In genomic region chr6:32941412-32941784, GRCh38 we compare ENCODE assay signal across 8 cellular contexts. TPM values are rescaled to one million over a fixed set of nuclear protein-coding genes. Genes with fewer than 3 reads are reported as not detected.
DNase-seq lines count a peak whose midpoint lies in the region; ATAC-seq, FAIRE-seq and TF ChIP-seq lines count a peak whose summit lies in the region.

No MANE protein-coding gene starts in this region.

- no peak for FAIRE-seq in frontal cortex (lab: Jason Lieb, UNC)

- H3K27me3 ChIP-seq in right lobe of liver (no peaks in the 10 kb centered on the region), vagina (no peaks in the 10 kb centered on the region)

- H3K4me1 ChIP-seq in right lobe of liver (peaks cover 0 to 10% (median 0%) of the 10 kb centered on the region in 4 donors), vagina (no peaks in the 10 kb centered on the region)

- H3K36me3 ChIP-seq in right lobe of liver = no peaks in the 10 kb centered on the region
- no peaks in the 10 kb centered on the region for H3K36me3 ChIP-seq in vagina

- H3K9me3 ChIP-seq in right lobe of liver (no peaks in the 10 kb centered on the region), vagina (no peaks in the 10 kb centered on the region)

- intact Hi-C loops in right lobe of liver (cut with DNase I) (no loop called here), vagina (cut with DNase I) (no loop called here)

- DNase-seq in COLO668 (lab: John Stamatoyannopoulos, UW; ENCODE audit: unreplicated experiment) = peak; percentile 3
- DNase-seq in activated T-cell treated with anti-CD3 and anti-CD28 coated beads for 1 hour (ENCODE audit: low read depth) = peak; percentile 13
- no peak for DNase-seq in right lobe of liver
- no peak for DNase-seq in vagina (ENCODE audit: extremely low spot score in 2 of 2)
- no peak for DNase-seq in NCI-H1105 treated with DMSO at 0.1 percent for 48 hours (lab: John Stamatoyannopoulos, UW)
- no peak for DNase-seq in frontal cortex (ENCODE audit: low spot score in 2 of 2)

- 19% methylated on average over 4 of the region's 6 CpGs for WGBS in right lobe of liver (ENCODE audit: insufficient coverage, low coverage, low lambda C conversion rate, missing lambda C conversion rate)

- peak; percentile 52 for ATAC-seq in GM19397 (IDR thresholded peaks at IDR 0.05; ENCODE audit: unreplicated experiment)
- peak; percentile 48 for ATAC-seq in HG03439 (IDR thresholded peaks at IDR 0.05; ENCODE audit: unreplicated experiment)
- ATAC-seq in right lobe of liver = peak; percentile 6 to 28 (median 16)

- TF ChIP-seq POLR2A in right lobe of liver (IDR thresholded peaks at IDR 0.05) (no peak), vagina (IDR thresholded peaks at IDR 0.05) (no peak)

- H3K4me3 ChIP-seq in right lobe of liver = no peak overlapping the region
- no peak overlapping the region for H3K4me3 ChIP-seq in vagina

- TF ChIP-seq CTCF in right lobe of liver (IDR thresholded peaks at IDR 0.05) (no peak), vagina (IDR thresholded peaks at IDR 0.05) (no peak)

- H3K27ac ChIP-seq in right lobe of liver (peak overlapping the region; percentile 46 to 48 (median 46)), vagina (peak overlapping the region; percentile 75)

RNA-seq across cellular contexts. Expression of gene HLA-DMB, which starts 0.6 kb away (rescaled TPM):
- total RNA-seq in right lobe of liver (10 to 100 TPM in 1 of 6 experiments, 1 to 10 TPM in 5; 1.8 to 22.0 (median 6.5) TPM), vagina (10.3 TPM), frontal cortex (0.82 TPM)

RNA-seq across cellular contexts. Expression of gene HLA-DMA, which starts 11.5 kb away (rescaled TPM):
- total RNA-seq in right lobe of liver = 10 to 100 TPM in 4 of 6 experiments, 1 to 10 TPM in 2; 6.9 to 26.2 (median 10.7) TPM
- 27.7 TPM for total RNA-seq in vagina
- 0.82 TPM for total RNA-seq in frontal cortex

RNA-seq across cellular contexts. Expression of gene BRD2, which starts 27.0 kb away (rescaled TPM):
- total RNA-seq in right lobe of liver (100 to 1,000 TPM in 1 of 6 experiments, 10 to 100 TPM in 5; 66.3 to 111 (median 73.7) TPM), vagina (125 TPM), frontal cortex (55.8 TPM)

Comparison
In these comparisons a context has a peak if more than half of its experiments do, and no peak if none do; other contexts are left out.
1. DNase-seq: peak in COLO668 (single experiment) and activated T-cell treated with anti-CD3 and anti-CD28 coated beads for 1 hour (single experiment); none in right lobe of liver (0 of 3), vagina (0 of 2), NCI-H1105 treated with DMSO at 0.1 percent for 48 hours (single experiment) and frontal cortex (0 of 2).
2. Peak in every context shown above with its lines, with median percentiles within 50 percentile points of each other: ATAC-seq.